ENCODE assay signal across 8 cellular contexts in the genomic region with DNA sequence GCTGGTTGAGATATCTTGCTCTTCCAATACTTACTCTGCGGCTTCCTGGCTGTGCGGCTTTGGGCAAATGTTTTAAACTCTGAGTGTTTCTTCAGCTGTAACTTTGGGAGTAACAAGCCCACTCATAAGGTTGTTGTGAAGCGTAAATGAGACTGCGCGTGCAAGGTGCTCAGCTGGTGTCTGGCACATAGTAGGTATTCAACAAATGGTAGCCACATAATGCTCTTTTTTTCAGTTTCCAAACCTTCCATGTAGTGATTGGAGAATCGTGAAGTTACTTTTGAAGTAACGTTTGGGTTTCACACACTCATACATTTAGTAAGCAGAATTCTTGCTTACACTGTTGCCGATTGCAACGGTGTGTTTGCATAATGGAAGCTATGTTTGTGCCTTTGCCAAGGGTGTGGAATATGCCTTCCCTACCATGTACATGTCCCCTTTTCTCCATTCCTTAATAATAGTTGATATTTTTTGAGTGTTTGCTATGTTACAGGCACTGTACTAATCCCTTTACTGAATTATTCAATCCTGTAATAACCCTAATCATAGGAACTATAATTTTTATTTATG. TPM values are rescaled to one million over a fixed set of nuclear protein-coding genes. Genes with fewer than 3 reads are reported as not detected.
A peak's percentile ranks its signal among the peaks of the same experiment; 100 is the strongest.
DNase-seq lines count a peak whose midpoint lies in the region; ATAC-seq lines count a peak whose summit lies in the region.

No MANE protein-coding gene starts in this region.

- H3K4me1 ChIP-seq in iPS-15b (ENCODE audit: control insufficient read depth, insufficient read depth, low read length), result peaks cover 8% of the 10 kb centered on the region

- H3K36me3 ChIP-seq in iPS-15b (ENCODE audit: control insufficient read depth, insufficient read depth, low read length), result no peaks in the 10 kb centered on the region

- no peaks in the 10 kb centered on the region for H3K9me3 Mint-ChIP-seq in activated CD8-positive, alpha-beta T cell treated with anti-CD3 and anti-CD28 coated beads, Interleukin-2, amount 10 ng/mL, durations not matched to agents 7 days and 5 days (ENCODE audit: insufficient read depth)
- H3K9me3 Mint-ChIP-seq in stimulated activated naive B cell treated with anti-CD40 and anti-IgM and Interleukin-4, amounts not matched to agents 10 μg/mL and 1 μg/mL and 100 μg/mL, for 72 hours, result no peaks in the 10 kb centered on the region

- no peaks in the 10 kb centered on the region for H3K27me3 ChIP-seq in iPS-15b (ENCODE audit: control insufficient read depth, insufficient read depth, low read length)

- H3K4me1 Mint-ChIP-seq in activated CD8-positive, alpha-beta T cell treated with anti-CD3 and anti-CD28 coated beads, Interleukin-2, amount 10 ng/mL, durations not matched to agents 7 days and 5 days (ENCODE audit: low read depth), result peaks cover 32% of the 10 kb centered on the region
- H3K4me1 Mint-ChIP-seq in stimulated activated naive B cell treated with anti-CD40 and anti-IgM and Interleukin-4, amounts not matched to agents 10 μg/mL and 1 μg/mL and 100 μg/mL, for 72 hours, result peaks cover 18 to 46% of the 10 kb centered on the region in 2 donors

- peak overlapping the region; percentile 91 for H3K4me3 Mint-ChIP-seq in activated CD8-positive, alpha-beta T cell treated with anti-CD3 and anti-CD28 coated beads, Interleukin-2, amount 10 ng/mL, durations not matched to agents 7 days and 5 days
- H3K4me3 Mint-ChIP-seq in stimulated activated naive B cell treated with anti-CD40 and anti-IgM and Interleukin-4, amounts not matched to agents 10 μg/mL and 1 μg/mL and 100 μg/mL, for 72 hours, result peak overlapping the region; percentile 86 to 91

- H3K4me3 ChIP-seq in iPS-15b (ENCODE audit: low read depth, low read length), result peak overlapping the region; percentile 93

- peak overlapping the region; percentile 87 for H3K9ac ChIP-seq in iPS-15b (ENCODE audit: low read depth, low read length)

- H3K27me3 Mint-ChIP-seq in activated CD8-positive, alpha-beta T cell treated with anti-CD3 and anti-CD28 coated beads, Interleukin-2, amount 10 ng/mL, durations not matched to agents 7 days and 5 days (ENCODE audit: low read depth), result no peaks in the 10 kb centered on the region
- no peaks in the 10 kb centered on the region for H3K27me3 Mint-ChIP-seq in stimulated activated naive B cell treated with anti-CD40 and anti-IgM and Interleukin-4, amounts not matched to agents 10 μg/mL and 1 μg/mL and 100 μg/mL, for 72 hours

- peak overlapping the region; percentile 93 for H3K27ac Mint-ChIP-seq in activated CD8-positive, alpha-beta T cell treated with anti-CD3 and anti-CD28 coated beads, Interleukin-2, amount 10 ng/mL, durations not matched to agents 7 days and 5 days
- H3K27ac Mint-ChIP-seq in stimulated activated naive B cell treated with anti-CD40 and anti-IgM and Interleukin-4, amounts not matched to agents 10 μg/mL and 1 μg/mL and 100 μg/mL, for 72 hours, result peak overlapping the region; percentile 93

- H3K36me3 Mint-ChIP-seq in activated CD8-positive, alpha-beta T cell treated with anti-CD3 and anti-CD28 coated beads, Interleukin-2, amount 10 ng/mL, durations not matched to agents 7 days and 5 days (ENCODE audit: low read depth), result peaks cover 1% of the 10 kb centered on the region
- peaks cover 0 to 5% of the 10 kb centered on the region in 2 donors for H3K36me3 Mint-ChIP-seq in stimulated activated naive B cell treated with anti-CD40 and anti-IgM and Interleukin-4, amounts not matched to agents 10 μg/mL and 1 μg/mL and 100 μg/mL, for 72 hours

- CTCF ChIA-PET in activated CD8-positive, alpha-beta T cell treated with anti-CD3 and anti-CD28 coated beads, Interleukin-2, amount 10 ng/mL, durations not matched to agents 7 days and 5 days (lab: Charles Lee), result interaction anchor here (1.0 to 3.5 kb wide), 4 partner anchors 9 to 384 kb away, joined by 3 to 21 read pairs (median 4); a partner anchor contains a TSS

- POLR2A ChIA-PET in activated CD8-positive, alpha-beta T cell treated with anti-CD3 and anti-CD28 coated beads, Interleukin-2, amount 10 ng/mL, durations not matched to agents 7 days and 5 days (lab: Charles Lee), result interaction anchor here (2.2 kb wide), 1 partner anchor 28 kb away, joined by 8 read pairs; no protein-coding TSS in a partner anchor

- H3K9me3 ChIP-seq in iPS-15b (ENCODE audit: control insufficient read depth, insufficient read depth, low read length), result no peaks in the 10 kb centered on the region

- DNase-seq in DMS 273 (lab: John Stamatoyannopoulos, UW; ENCODE audit: unreplicated experiment) (peak; percentile 15), DMS 273 treated with DMSO at 0.1 percent for 48 hours (lab: John Stamatoyannopoulos, UW) (no peak), islet precursor cell (no peak)
- DNase-seq in activated CD8-positive, alpha-beta T cell treated with anti-CD3 and anti-CD28 coated beads, Interleukin-2, amount 10 ng/mL, durations not matched to agents 7 days and 5 days, result no peak
- DNase-seq in stimulated activated naive B cell treated with anti-CD40 and anti-IgM and Interleukin-4, amounts not matched to agents 10 μg/mL and 1 μg/mL and 100 μg/mL, for 72 hours, result no peak

- ATAC-seq in activated CD8-positive, alpha-beta T cell treated with anti-CD3 and anti-CD28 coated beads, Interleukin-2, amount 10 ng/mL, durations not matched to agents 7 days and 5 days, result no peak
- ATAC-seq in stimulated activated naive B cell treated with anti-CD40 and anti-IgM and Interleukin-4, amounts not matched to agents 10 μg/mL and 1 μg/mL and 100 μg/mL, for 72 hours (replicated peaks), result no peak
- no peak for ATAC-seq in GM21390 (IDR thresholded peaks at IDR 0.05; ENCODE audit: unreplicated experiment)
- no peak for ATAC-seq in HG02678 (IDR thresholded peaks at IDR 0.05; ENCODE audit: unreplicated experiment)

RNA-seq across cellular contexts. Expression of a gene that starts 0.8 kb away (rescaled TPM):
- 10 to 100 TPM; 15.1 to 15.2 TPM for total RNA-seq in activated CD8-positive, alpha-beta T cell treated with anti-CD3 and anti-CD28 coated beads, Interleukin-2, amount 10 ng/mL, durations not matched to agents 7 days and 5 days
